Comparison of ENCODE assay signal across 14 cellular contexts in the genomic region with DNA sequence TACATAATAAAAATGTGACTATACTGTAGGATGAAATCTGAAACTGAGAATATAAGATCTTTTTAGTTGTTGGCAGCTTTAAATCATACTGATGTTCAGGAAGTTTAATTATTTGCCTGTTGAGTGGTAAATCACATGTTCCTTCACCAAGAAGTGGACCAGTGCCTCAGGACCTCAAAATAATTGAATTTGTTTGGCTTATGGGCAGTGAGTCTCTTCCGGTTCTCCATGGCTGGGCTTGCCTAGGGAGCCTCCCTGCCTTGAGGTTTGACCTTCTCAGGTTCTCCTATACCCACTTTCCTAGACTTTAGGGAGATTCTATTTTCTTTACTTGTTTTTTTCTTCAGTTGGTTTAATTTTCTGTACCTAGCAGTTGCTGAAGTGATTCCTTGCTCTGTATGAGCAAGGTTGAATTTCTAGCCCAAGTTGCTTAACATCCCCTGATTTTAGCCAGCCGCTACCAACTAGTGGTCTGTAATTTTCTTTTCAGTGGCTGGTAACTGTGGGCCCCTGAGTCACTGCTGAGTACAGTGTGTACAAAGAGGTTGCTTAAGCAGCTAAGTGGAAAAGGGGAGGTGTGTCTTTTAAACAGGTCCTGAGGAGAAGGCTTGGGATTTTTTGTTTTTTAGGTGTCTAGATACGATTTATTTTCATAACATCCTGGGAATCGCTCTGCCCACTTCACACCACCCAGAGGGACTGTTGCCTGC.
DNase-seq lines count a peak whose midpoint lies in the region; ATAC-seq, FAIRE-seq and TF ChIP-seq lines count a peak whose summit lies in the region.
"Had no signal": no experiment of that assay in that cellular context is flagged by ENCODE, and none has a peak within 500 bp of the region (broad histone marks: within the 10 kb centered on the region; RNA-seq: fewer than 3 reads in every experiment).

No MANE protein-coding gene starts in this region.

- no peak overlapping the region for H3K4me2 ChIP-seq in Karpas-422 (ENCODE audit: low read depth, low read length, poor library complexity, severe bottlenecking)

- H3K27me3 ChIP-seq in Karpas-422 (ENCODE audit: low read length) = no peaks in the 10 kb centered on the region
- H3K27me3 ChIP-seq in stomach smooth muscle (ENCODE audit: control insufficient read depth in 1 of 2, insufficient read depth in 2 of 2, low read length in 2 of 2) = no peaks in the 10 kb centered on the region
- H3K27me3 ChIP-seq in Caco-2 (replicated peaks; ENCODE audit: control insufficient read depth, insufficient read depth, low read length) = no peaks in the 10 kb centered on the region

- no peaks in the 10 kb centered on the region for H3K9me2 ChIP-seq in Karpas-422 (replicated peaks; ENCODE audit: insufficient read depth, low read length)

- POLR2A ChIA-PET in Caco-2 (lab: Charles Lee) = no interaction called here

- H3K9me3 ChIP-seq in Karpas-422 (ENCODE audit: low read length) = no peaks in the 10 kb centered on the region
- H3K9me3 ChIP-seq in kidney (ENCODE audit: control insufficient read depth in 1 of 2, low read length in 2 of 2) = no peaks in the 10 kb centered on the region
- no peaks in the 10 kb centered on the region for H3K9me3 ChIP-seq in stomach smooth muscle (ENCODE audit: control insufficient read depth in 2 of 2, low read length in 2 of 2)
- no peaks in the 10 kb centered on the region for H3K9me3 ChIP-seq in Caco-2

- H3K4me1 ChIP-seq in Karpas-422 (ENCODE audit: low read length) = peaks cover 62% of the 10 kb centered on the region
- peaks cover 11 to 31% of the 10 kb centered on the region in 2 donors for H3K4me1 ChIP-seq in kidney (ENCODE audit: control insufficient read depth in 1 of 2, insufficient read depth in 1 of 2, low read depth in 1 of 2, low read length in 2 of 2)
- H3K4me1 ChIP-seq in stomach smooth muscle (ENCODE audit: control insufficient read depth, insufficient read depth, low read length) = peaks cover 18% of the 10 kb centered on the region
- H3K4me1 ChIP-seq in Caco-2 = no peaks in the 10 kb centered on the region

- no peaks in the 10 kb centered on the region for H4K20me1 ChIP-seq in Karpas-422 (ENCODE audit: insufficient read depth, low read depth, low read length)

- no peaks in the 10 kb centered on the region for H3K27me3 Mint-ChIP-seq in activated naive CD4-positive, alpha-beta T cell treated with anti-CD3 and anti-CD28 coated beads for 36 hours (ENCODE audit: low read depth)
- H3K27me3 Mint-ChIP-seq in Caco-2 (ENCODE audit: insufficient read depth, unreplicated experiment) = no peaks in the 10 kb centered on the region
- H3K27me3 Mint-ChIP-seq: activated naive CD8-positive, alpha-beta T cell treated with anti-CD3 and anti-CD28 coated beads, Interleukin-2, amount 10 ng/mL, durations not matched to agents 7 days and 5 days; CD8-positive, alpha-beta memory T cell had no signal

- no peak for DNase-seq in Karpas-422
- peak; percentile 98 for DNase-seq in amniotic epithelial cell (ENCODE audit: low read depth)
- DNase-seq in kidney = no peak
- DNase-seq in activated naive CD4-positive, alpha-beta T cell treated with anti-CD3 and anti-CD28 coated beads for 36 hours = no peak
- DNase-seq in NCI-H2107 (lab: John Stamatoyannopoulos, UW) = no peak
- DNase-seq in Caco-2 = no peak
- DNase-seq: activated CD8-positive, alpha-beta memory T cell treated with anti-CD3 and anti-CD28 coated beads for 24 hours; activated naive CD8-positive, alpha-beta T cell treated with anti-CD3 and anti-CD28 coated beads, Interleukin-2, amount 10 ng/mL, durations not matched to agents 7 days and 5 days; CD8-positive, alpha-beta memory T cell; effector memory CD4-positive, alpha-beta T cell; GOT3; NCI-H1694 treated with DMSO at 0.1 percent for 48 hours had no signal

- H3K4me3 ChIP-seq in Karpas-422 (ENCODE audit: low read length) (no peak overlapping the region), kidney (ENCODE audit: low read length in 2 of 2) (no peak overlapping the region), stomach smooth muscle (ENCODE audit: low read length in 2 of 2) (no peak overlapping the region), Caco-2 (ENCODE audit: low read depth, low read length) (no peak overlapping the region)

- peaks cover 14% of the 10 kb centered on the region for H3K36me3 Mint-ChIP-seq in activated naive CD4-positive, alpha-beta T cell treated with anti-CD3 and anti-CD28 coated beads for 36 hours (ENCODE audit: low read depth)
- H3K36me3 Mint-ChIP-seq in Caco-2 (ENCODE audit: insufficient read depth, unreplicated experiment) = peaks cover 37% of the 10 kb centered on the region

- H3K27ac ChIP-seq in Karpas-422 (ENCODE audit: low read length) = peak overlapping the region; percentile 61; the same call in 1 of the 2 replicates
- H3K27ac ChIP-seq in kidney (ENCODE audit: low read depth in 2 of 2, low read length in 2 of 2) = peak overlapping the region; percentile 54 to 59
- peak overlapping the region; percentile 20 for H3K27ac ChIP-seq in stomach smooth muscle (ENCODE audit: low read length)

- H3K79me2 ChIP-seq in Karpas-422 (ENCODE audit: low read length) = peaks cover 14% of the 10 kb centered on the region; the same call in 1 of the 2 replicates

- CTCF ChIA-PET in activated naive CD4-positive, alpha-beta T cell treated with anti-CD3 and anti-CD28 coated beads for 36 hours (lab: Charles Lee) = no interaction called here
- CTCF ChIA-PET in Caco-2 (lab: Charles Lee) = no interaction called here

- H3K9me3 Mint-ChIP-seq in activated naive CD4-positive, alpha-beta T cell treated with anti-CD3 and anti-CD28 coated beads for 36 hours = no peaks in the 10 kb centered on the region
- no peaks in the 10 kb centered on the region for H3K9me3 Mint-ChIP-seq in Caco-2 (ENCODE audit: unreplicated experiment)
- H3K9me3 Mint-ChIP-seq: activated naive CD8-positive, alpha-beta T cell treated with anti-CD3 and anti-CD28 coated beads, Interleukin-2, amount 10 ng/mL, durations not matched to agents 7 days and 5 days; CD8-positive, alpha-beta memory T cell had no signal

- no peak for FAIRE-seq in kidney (lab: Jason Lieb, UNC)

- intact Hi-C loops in kidney (cut with DNase I) = no loop called here
- intact Hi-C loops in activated naive CD4-positive, alpha-beta T cell treated with anti-CD3 and anti-CD28 coated beads for 36 hours (cut with micrococcal nuclease) = no loop called here
- intact Hi-C loops in Caco-2 (cut with micrococcal nuclease; ENCODE audit: unreplicated experiment) = no loop called here

- no peak overlapping the region for H3K27ac Mint-ChIP-seq in activated naive CD4-positive, alpha-beta T cell treated with anti-CD3 and anti-CD28 coated beads for 36 hours
- no peak overlapping the region for H3K27ac Mint-ChIP-seq in Caco-2 (ENCODE audit: unreplicated experiment)
- H3K27ac Mint-ChIP-seq: activated naive CD8-positive, alpha-beta T cell treated with anti-CD3 and anti-CD28 coated beads, Interleukin-2, amount 10 ng/mL, durations not matched to agents 7 days and 5 days had no signal

- no TSS peak for BruUV-seq in Caco-2 (replicated peaks; lab: Mats Ljungman, UMichigan)

- H3K9ac ChIP-seq in Karpas-422 (ENCODE audit: low read length) (no peak overlapping the region; the same call in 1 of the 2 replicates), kidney (ENCODE audit: low read length in 2 of 2) (no peak overlapping the region), stomach smooth muscle (ENCODE audit: low read length in 2 of 2) (no peak overlapping the region)

- ATAC-seq in GM19351 (IDR thresholded peaks at IDR 0.05; ENCODE audit: unreplicated experiment) = no peak

- no peak overlapping the region for H2AFZ ChIP-seq in Karpas-422 (ENCODE audit: low read length)

- no peak for TF ChIP-seq CTCF in kidney (IDR thresholded peaks at IDR 0.05; ENCODE audit: borderline replicate concordance, extremely low read depth, insufficient read depth)
- no peak for TF ChIP-seq CTCF in Caco-2 (IDR thresholded peaks at IDR 0.05; ENCODE audit: insufficient read depth in 1 of 2, low read depth in 1 of 2, low read length in 1 of 2, severe bottlenecking in 1 of 2, unreplicated experiment in 1 of 2)

- peaks cover 43% of the 10 kb centered on the region; the same call in 1 of the 2 replicates for H3K36me3 ChIP-seq in Karpas-422 (ENCODE audit: insufficient read depth, low read length)
- H3K36me3 ChIP-seq in kidney (ENCODE audit: control insufficient read depth in 1 of 2, insufficient read depth in 2 of 2, low read length in 2 of 2) = peaks cover 0 to 7% of the 10 kb centered on the region in 2 donors
- peaks cover 0 to 10% of the 10 kb centered on the region in 2 donors for H3K36me3 ChIP-seq in stomach smooth muscle (ENCODE audit: control insufficient read depth in 2 of 2, insufficient read depth in 2 of 2, low read length in 2 of 2)
- H3K36me3 ChIP-seq in Caco-2 (ENCODE audit: control insufficient read depth, insufficient read depth, low read length) = no peaks in the 10 kb centered on the region

- no peak overlapping the region for H3K4me3 Mint-ChIP-seq in activated naive CD4-positive, alpha-beta T cell treated with anti-CD3 and anti-CD28 coated beads for 36 hours
- H3K4me3 Mint-ChIP-seq in Caco-2 (ENCODE audit: unreplicated experiment) = no peak overlapping the region
- H3K4me3 Mint-ChIP-seq: activated naive CD8-positive, alpha-beta T cell treated with anti-CD3 and anti-CD28 coated beads, Interleukin-2, amount 10 ng/mL, durations not matched to agents 7 days and 5 days; CD8-positive, alpha-beta memory T cell had no signal

- peaks cover 5% of the 10 kb centered on the region for H3K4me1 Mint-ChIP-seq in activated naive CD4-positive, alpha-beta T cell treated with anti-CD3 and anti-CD28 coated beads for 36 hours (ENCODE audit: low read depth)
- H3K4me1 Mint-ChIP-seq in Caco-2 (ENCODE audit: low read depth, unreplicated experiment) = peaks cover 7% of the 10 kb centered on the region
